8 cellular contexts compared by ENCODE assay signal in the genomic region with DNA sequence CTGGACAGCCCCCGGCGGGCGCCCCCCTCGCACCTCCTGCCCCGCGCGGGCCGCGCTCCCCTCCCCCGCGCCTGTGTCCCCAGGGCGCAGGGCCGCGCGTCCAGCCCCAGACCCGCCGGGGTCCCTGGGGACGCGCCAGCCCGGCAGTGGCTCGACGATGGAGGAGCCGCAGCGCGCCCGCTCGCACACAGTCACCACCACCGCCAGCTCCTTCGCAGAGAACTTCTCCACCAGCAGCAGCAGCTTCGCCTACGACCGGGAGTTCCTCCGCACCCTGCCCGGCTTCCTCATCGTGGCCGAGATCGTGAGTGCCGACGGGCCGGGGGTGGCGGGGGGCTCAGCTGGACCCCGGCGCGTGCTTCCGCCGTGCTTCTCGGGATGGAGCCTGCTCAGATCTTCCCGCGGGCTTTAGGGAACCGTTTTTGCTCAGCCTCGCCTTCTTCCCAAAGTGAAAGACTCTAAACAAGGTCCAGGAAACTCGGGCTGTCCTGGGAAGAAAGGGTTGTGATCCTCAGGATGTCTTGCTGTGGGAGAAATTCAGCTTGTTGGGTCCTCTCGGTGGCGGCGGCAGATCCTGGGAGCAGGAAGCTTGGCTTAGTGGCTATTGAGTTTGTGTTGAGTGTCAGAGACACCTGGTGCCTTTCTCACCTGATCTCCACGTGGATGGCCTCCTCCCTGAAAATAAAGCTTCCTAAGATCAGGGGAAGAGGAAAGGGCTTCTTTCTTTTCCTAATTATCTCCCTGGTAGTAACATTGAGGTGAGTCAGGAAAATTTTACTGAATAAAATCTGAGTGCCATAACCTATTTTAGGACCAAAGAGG. TPM values are rescaled to one million over a fixed set of nuclear protein-coding genes. Genes with fewer than 3 reads are reported as not detected.
A peak's percentile ranks its signal among the peaks of the same experiment; 100 is the strongest.
DNase-seq lines count a peak whose midpoint lies in the region; ATAC-seq and TF ChIP-seq lines count a peak whose summit lies in the region.

No MANE protein-coding gene starts in this region.

- peak overlapping the region; percentile 63 for H3K9ac ChIP-seq in SU-DHL-6 (ENCODE audit: low read length)

- peaks cover 4% of the 10 kb centered on the region; the same call in 1 of the 2 replicates for H3F3A ChIP-seq in SU-DHL-6 (ENCODE audit: insufficient read depth)

- no peaks in the 10 kb centered on the region for H3K9me2 ChIP-seq in SU-DHL-6 (replicated peaks; ENCODE audit: insufficient read depth, low read length)

- H3K27ac ChIP-seq in SU-DHL-6 (ENCODE audit: low read depth, low read length), result no peak overlapping the region

- POLR2A ChIA-PET in MCF 10A (lab: Yijun Ruan, JAX), result interaction anchor here (0.7 to 4.8 kb wide), 6 partner anchors 9 to 446 kb away, joined by 3 to 25 read pairs (median 4); partner anchors contain the start of gene CNOT10

- no peaks in the 10 kb centered on the region for H3K9me3 ChIP-seq in SU-DHL-6 (ENCODE audit: insufficient read depth, low read length)

- H3K4me1 Mint-ChIP-seq in MCF 10A (ENCODE audit: insufficient read depth, unreplicated experiment), result peaks cover 8% of the 10 kb centered on the region

- peak overlapping the region; percentile 84 for H3K4me3 Mint-ChIP-seq in MCF 10A (ENCODE audit: unreplicated experiment)

- H3K36me3 Mint-ChIP-seq in MCF 10A (ENCODE audit: insufficient read depth, unreplicated experiment), result no peaks in the 10 kb centered on the region

- no peaks in the 10 kb centered on the region for H3K27me3 Mint-ChIP-seq in MCF 10A (ENCODE audit: insufficient read depth, unreplicated experiment)

- H3K36me3 ChIP-seq in SU-DHL-6 (ENCODE audit: low read length), result no peaks in the 10 kb centered on the region

- no peaks in the 10 kb centered on the region for H4K20me1 ChIP-seq in SU-DHL-6 (ENCODE audit: low read depth, low read length)

- DNase-seq in NCI-H2227 (lab: John Stamatoyannopoulos, UW; ENCODE audit: unreplicated experiment) (peak; percentile 51), NCI-H2227 treated with DMSO at 0.1 percent for 48 hours (lab: John Stamatoyannopoulos, UW) (no peak), MCF 10A (ENCODE audit: unreplicated experiment) (peak; percentile 29), iPS-NIHi11 (ENCODE audit: low spot score) (peak; percentile 69), OCI-M2 (lab: John Stamatoyannopoulos, UW; ENCODE audit: unreplicated experiment) (no peak)
- DNase-seq in stimulated activated CD4-positive, alpha-beta T cell treated with anti-CD3 and anti-CD28 coated beads, Interleukin-12 subunit alpha, Interleukin-12 subunit beta, amount 100 ng/mL, for 24 hours (ENCODE audit: low read depth in 2 of 2), result peak; percentile 7 to 24

- peak; percentile 45 for ATAC-seq in HG03521 (IDR thresholded peaks at IDR 0.05; ENCODE audit: unreplicated experiment)

- no peak overlapping the region for H3K27ac Mint-ChIP-seq in MCF 10A (ENCODE audit: low read depth, unreplicated experiment)

- no TSS peak for BruUV-seq in MCF 10A (replicated peaks; lab: Mats Ljungman, UMichigan)

- H3K4me2 ChIP-seq in SU-DHL-6 (ENCODE audit: low read depth, low read length, poor library complexity, severe bottlenecking), result peak overlapping the region; percentile 67

- TF ChIP-seq CTCF in SU-DHL-6 (IDR thresholded peaks at IDR 0.05; ENCODE audit: insufficient read depth, low read length, poor library complexity, severe bottlenecking) (no peak), MCF 10A (IDR thresholded peaks at IDR 0.05; ENCODE audit: unreplicated experiment) (no peak)

- H3K9me3 Mint-ChIP-seq in MCF 10A (ENCODE audit: unreplicated experiment), result peaks cover 14% of the 10 kb centered on the region

- no peaks in the 10 kb centered on the region for H3K27me3 ChIP-seq in SU-DHL-6 (ENCODE audit: low read length)

- intact Hi-C loops in MCF 10A (cut with micrococcal nuclease), result loop anchor here (1.0 kb wide), 1 partner anchor 57 kb away; no protein-coding TSS in a partner anchor

- no peaks in the 10 kb centered on the region for H3K79me2 ChIP-seq in SU-DHL-6 (ENCODE audit: insufficient read depth, low read length)

- peak overlapping the region; percentile 81 for H2AFZ ChIP-seq in SU-DHL-6 (ENCODE audit: low read depth, low read length, severe bottlenecking)

- CTCF ChIA-PET in MCF 10A (lab: Yijun Ruan, JAX), result interaction anchor here (0.5 to 3.1 kb wide), 9 partner anchors 9 to 347 kb away, joined by 3 to 17 read pairs (median 6); no protein-coding TSS in a partner anchor

- H3K4me3 ChIP-seq in SU-DHL-6 (ENCODE audit: insufficient read depth, low read length, poor library complexity, severe bottlenecking), result peak overlapping the region; percentile 68

RNA-seq across cellular contexts. Expression of gene CMTM8, which starts 0.5 kb away (rescaled TPM):
- total RNA-seq in MCF 10A (2022), result 3.2 and 3.8 TPM in 2 replicates

Comparison
In these comparisons a context has a peak if more than half of its experiments do, and no peak if none do; other contexts are left out.
1. DNase-seq: peak in NCI-H2227 (single experiment), MCF 10A (single experiment), iPS-NIHi11 (single experiment) and stimulated activated CD4-positive, alpha-beta T cell treated with anti-CD3 and anti-CD28 coated beads, Interleukin-12 subunit alpha, Interleukin-12 subunit beta, amount 100 ng/mL, for 24 hours (2 of 2); none in NCI-H2227 treated with DMSO at 0.1 percent for 48 hours (single experiment) and OCI-M2 (single experiment).